Comparison of ENCODE assay signal across 15 cellular contexts in genomic region chr2:3413642-3414041, GRCh38.
"Had no signal": no experiment of that assay in that cellular context is flagged by ENCODE, and none has a peak within 500 bp of the region (broad histone marks: within the 10 kb centered on the region; RNA-seq: fewer than 3 reads in every experiment).

No MANE protein-coding gene starts in this region.

- H3K36me3 Mint-ChIP-seq: natural killer cell had no signal

- H3K9me3 Mint-ChIP-seq: activated CD4-positive, alpha-beta memory T cell treated with anti-CD3 and anti-CD28 coated beads, Interleukin-2, amount 10 ng/mL, durations not matched to agents 7 days and 5 days; natural killer cell; stimulated activated naive B cell treated with anti-CD40 and anti-IgM and Interleukin-4, amounts not matched to agents 10 μg/mL and 1 μg/mL and 100 μg/mL, for 72 hours had no signal

- DNase-seq: activated CD4-positive, alpha-beta memory T cell treated with anti-CD3 and anti-CD28 coated beads, Interleukin-2, amount 10 ng/mL, durations not matched to agents 7 days and 5 days; activated CD4-positive, alpha-beta T cell treated with anti-CD3 and anti-CD28 coated beads for 36 hours; activated naive CD4-positive, alpha-beta T cell; aorta; dorsolateral prefrontal cortex; left cardiac atrium; natural killer cell; occipital lobe; right cardiac atrium; stimulated activated CD4-positive, alpha-beta T cell treated with anti-CD3 and anti-CD28 coated beads, Interleukin-1b, Interleukin-23, amount 100 ng/mL, for 48 hours; stimulated activated naive B cell treated with anti-CD40 and anti-IgM and Interleukin-4, amounts not matched to agents 10 μg/mL and 1 μg/mL and 100 μg/mL, for 72 hours; T-helper 9 cell; trophoblast cell; WERI-Rb-1 had no signal

- H3K4me1 Mint-ChIP-seq: activated CD4-positive, alpha-beta memory T cell treated with anti-CD3 and anti-CD28 coated beads, Interleukin-2, amount 10 ng/mL, durations not matched to agents 7 days and 5 days had no signal

- H3K4me3 Mint-ChIP-seq: activated CD4-positive, alpha-beta memory T cell treated with anti-CD3 and anti-CD28 coated beads, Interleukin-2, amount 10 ng/mL, durations not matched to agents 7 days and 5 days; activated CD4-positive, alpha-beta T cell treated with anti-CD3 and anti-CD28 coated beads for 36 hours; natural killer cell; stimulated activated naive B cell treated with anti-CD40 and anti-IgM and Interleukin-4, amounts not matched to agents 10 μg/mL and 1 μg/mL and 100 μg/mL, for 72 hours had no signal

- H3K27ac Mint-ChIP-seq: activated CD4-positive, alpha-beta memory T cell treated with anti-CD3 and anti-CD28 coated beads, Interleukin-2, amount 10 ng/mL, durations not matched to agents 7 days and 5 days; activated CD4-positive, alpha-beta T cell treated with anti-CD3 and anti-CD28 coated beads for 36 hours; progenitor cell of endocrine pancreas; stimulated activated naive B cell treated with anti-CD40 and anti-IgM and Interleukin-4, amounts not matched to agents 10 μg/mL and 1 μg/mL and 100 μg/mL, for 72 hours had no signal

- H3K27me3 Mint-ChIP-seq: activated CD4-positive, alpha-beta memory T cell treated with anti-CD3 and anti-CD28 coated beads, Interleukin-2, amount 10 ng/mL, durations not matched to agents 7 days and 5 days; activated CD4-positive, alpha-beta T cell treated with anti-CD3 and anti-CD28 coated beads for 36 hours; progenitor cell of endocrine pancreas; stimulated activated naive B cell treated with anti-CD40 and anti-IgM and Interleukin-4, amounts not matched to agents 10 μg/mL and 1 μg/mL and 100 μg/mL, for 72 hours had no signal
